19 cellular contexts compared by ENCODE assay signal in the genomic region with DNA sequence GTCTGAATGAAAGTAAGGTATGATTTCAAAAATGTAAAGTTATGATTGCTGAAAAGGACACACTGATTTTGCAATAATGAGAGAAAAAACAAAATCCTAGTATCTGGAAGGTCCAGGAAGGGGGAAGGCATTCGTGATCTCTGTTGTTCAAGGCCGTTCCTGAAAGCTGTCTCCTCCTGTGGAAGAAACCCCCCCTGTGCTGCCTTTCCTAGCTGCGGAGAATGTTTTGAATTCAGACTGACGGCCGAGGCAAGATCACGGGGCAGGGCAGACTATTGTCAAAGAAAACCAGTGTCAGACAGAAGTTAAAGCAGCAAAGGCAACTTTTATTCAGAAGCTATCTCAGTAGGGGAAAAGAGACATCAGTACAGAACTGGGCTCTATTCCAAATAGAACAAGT.
DNase-seq lines count a peak whose midpoint lies in the region; ATAC-seq, FAIRE-seq and TF ChIP-seq lines count a peak whose summit lies in the region.
"Had no signal": no experiment of that assay in that cellular context is flagged by ENCODE, and none has a peak within 500 bp of the region (broad histone marks: within the 10 kb centered on the region; RNA-seq: fewer than 3 reads in every experiment).

No MANE protein-coding gene starts in this region.

- H4K20me1 ChIP-seq in H9 (ENCODE audit: control insufficient read depth, insufficient read depth, insufficient read length) (no peaks in the 10 kb centered on the region), HepG2 (ENCODE audit: insufficient read depth, low read length) (no peaks in the 10 kb centered on the region), osteoblast (ENCODE audit: insufficient read depth, low read length) (no peaks in the 10 kb centered on the region)

- TF ChIP-seq CTCF in H9 (conservative IDR thresholded peaks at IDR 0.05) (no peak), choroid plexus epithelial cell (conservative IDR thresholded peaks at IDR 0.05; ENCODE audit: low read depth, low read length) (no peak), HepG2 (CRISPR knock-in tag; IDR thresholded peaks at IDR 0.05) (no peak), osteoblast (IDR thresholded peaks at IDR 0.05; ENCODE audit: extremely low read depth, low read depth, low read length) (no peak)

- DNase-seq in H9 (no peak), choroid plexus epithelial cell (ENCODE audit: low read depth) (peak; percentile 12), HepG2 (ENCODE audit: low spot score) (no peak), neuronal stem cell (ENCODE audit: low spot score) (no peak), Kasumi-1 (lab: John Stamatoyannopoulos, UW) (no peak), osteoblast (ENCODE audit: insufficient read length, low spot score, missing footprints) (no peak)
- no peak for DNase-seq in activated CD4-positive, alpha-beta T cell treated with anti-CD3 and anti-CD28 coated beads, Interleukin-2, amount 50 U/mL, for 4 hours
- DNase-seq: CD4-positive, alpha-beta memory T cell; DMS153; GDM1; HFFc6; IMR-90; NCI-H1417 treated with DMSO at 0.1 percent for 48 hours; NCI-H1930; NCI-H226; NCI-H524; NCI-H82; SHP77 treated with DMSO at 0.1 percent for 48 hours had no signal

- TF ChIP-seq RAD21 in HepG2 (CRISPR knock-in tag; IDR thresholded peaks at IDR 0.05), result no peak

- no peak overlapping the region for H3K4ac ChIP-seq in H9 (ENCODE audit: low read depth, low read length)
- no peak overlapping the region for H3K4ac ChIP-seq in neuronal stem cell (ENCODE audit: low read length)

- no peaks in the 10 kb centered on the region for H3K27me3 Mint-ChIP-seq in H9 (ENCODE audit: low read depth)

- no peak overlapping the region for H2BK20ac ChIP-seq in H9 (ENCODE audit: low read depth, low read length, poor library complexity, severe bottlenecking)

- H2AK5ac ChIP-seq in H9 (ENCODE audit: insufficient read length, low read length) (no peak overlapping the region), neuronal stem cell (ENCODE audit: low read depth, low read length) (no peak overlapping the region)

- H4K8ac ChIP-seq in H9 (replicated peaks; ENCODE audit: insufficient read length, low read depth, low read length), result no peak overlapping the region
- no peak overlapping the region for H4K8ac ChIP-seq in neuronal stem cell (ENCODE audit: low read depth, low read length)

- H3K36me3 Mint-ChIP-seq in H9 (ENCODE audit: insufficient read depth in 1 of 3, low read depth in 3 of 3), result peaks cover 0 to 1% (median 0%) of the 10 kb centered on the region in 3 experiments; a peak in 2 of 7 replicates
- H3K36me3 Mint-ChIP-seq: CD4-positive, alpha-beta memory T cell had no signal

- POLR2A ChIA-PET in HepG2 (lab: Yijun Ruan, JAX), result no interaction called here

- H3K4me3 ChIP-seq in choroid plexus epithelial cell (ENCODE audit: low read depth, low read length) (no peak overlapping the region), HepG2 (replicated peaks in 1 of 3; ENCODE audit: insufficient read depth in 1 of 3, low read depth in 2 of 3, low read length in 3 of 3) (no peak overlapping the region), neuronal stem cell (ENCODE audit: low read length in 2 of 2) (no peak overlapping the region), osteoblast (ENCODE audit: insufficient read depth, low read length) (no peak overlapping the region)

- no CpG with 5 or more reads among the region's 6 CpGs for WGBS in H9 (ENCODE audit: extremely low coverage, insufficient read length, low lambda C conversion rate)
- 16% methylated on average over 6 of the region's 6 CpGs for WGBS in HepG2 (ENCODE audit: low lambda C conversion rate)
- no CpG with 5 or more reads among the region's 6 CpGs for WGBS in neuronal stem cell (ENCODE audit: extremely low coverage in 2 of 2, insufficient read length in 2 of 2, insufficient replicate concordance in 1 of 2), 2 donors

- H3K4me3 Mint-ChIP-seq in H9, result 0 out of 5 replicates have a peak overlapping the region, but pooled peaks of 1 of the 2 experiments have one; percentile 3
- H3K4me3 Mint-ChIP-seq: HFFc6 had no signal

- no peak overlapping the region for H3T11ph ChIP-seq in H9 (ENCODE audit: low read length)

- H3K27ac ChIP-seq in H9 (ENCODE audit: insufficient read length, low read depth, low read length) (no peak overlapping the region), HepG2 (ENCODE audit: extremely low read length, insufficient read depth, low read length) (no peak overlapping the region), neuronal stem cell (replicated peaks; ENCODE audit: low read length) (no peak overlapping the region), osteoblast (ENCODE audit: low read depth, low read length) (no peak overlapping the region)

- H2BK15ac ChIP-seq in H9 (ENCODE audit: low read depth, low read length), result no peak overlapping the region
- H2BK15ac ChIP-seq in neuronal stem cell (ENCODE audit: low read length), result no peak overlapping the region

- ATAC-seq in HepG2 (peak; percentile 19; the same call in 1 of the 3 replicates), GM19455 (IDR thresholded peaks at IDR 0.05; ENCODE audit: unreplicated experiment) (no peak)

- H4K91ac ChIP-seq in H9 (ENCODE audit: insufficient read length, low read depth, low read length) (no peak overlapping the region), neuronal stem cell (ENCODE audit: low read depth, low read length, poor library complexity) (no peak overlapping the region)

- H2BK5ac ChIP-seq in H9 (ENCODE audit: insufficient read length, low read length), result no peak overlapping the region
- H2BK5ac ChIP-seq in neuronal stem cell (ENCODE audit: low read length), result no peak overlapping the region

- H2BK120ac ChIP-seq in H9 (ENCODE audit: low read depth, low read length, poor library complexity, severe bottlenecking), result no peak overlapping the region
- H2BK120ac ChIP-seq in neuronal stem cell (ENCODE audit: low read depth, low read length), result no peak overlapping the region

- peak overlapping the region; percentile 62 to 99 (median 97); a peak in 6 of 7 replicates for H3K27ac Mint-ChIP-seq in H9
- H3K27ac Mint-ChIP-seq: CD4-positive, alpha-beta memory T cell; HFFc6 had no signal

- H3K56ac ChIP-seq in H9 (ENCODE audit: insufficient read length, low read depth, low read length), result no peak overlapping the region

- peaks cover 0 to 1% of the 10 kb centered on the region in 2 experiments; a peak in 1 of 5 replicates for H3K9me3 Mint-ChIP-seq in H9
- H3K9me3 Mint-ChIP-seq: HFFc6 had no signal

- TF ChIP-seq EP300 in HepG2 (IDR thresholded peaks at IDR 0.05; ENCODE audit: low read depth in 2 of 2, low read length in 2 of 2), result no peak
- no peak for TF ChIP-seq EP300 in HepG2 (CRISPR knock-in tag; IDR thresholded peaks at IDR 0.05; ENCODE audit: borderline replicate concordance)

- H3K79me1 ChIP-seq in H9 (ENCODE audit: insufficient read depth, low read depth, low read length, poor library complexity, severe bottlenecking), result no peaks in the 10 kb centered on the region
- no peaks in the 10 kb centered on the region for H3K79me1 ChIP-seq in neuronal stem cell (ENCODE audit: low read depth, low read length)

- in situ Hi-C loops in HepG2 (cut with HindIII; ENCODE audit: extremely low pct_ligation_motif_present, low pct_unique_long_range_greater_than_20kb), result no loop called here

- H3K23me2 ChIP-seq in H9 (ENCODE audit: insufficient read length, low read depth, low read length, poor library complexity, severe bottlenecking), result no peaks in the 10 kb centered on the region

- no peaks in the 10 kb centered on the region for H3K9me3 ChIP-seq in H9 (ENCODE audit: control insufficient read depth, low read depth, low read length)
- no peaks in the 10 kb centered on the region for H3K9me3 ChIP-seq in HepG2 (ENCODE audit: low read length)
- peaks cover 0 to 3% of the 10 kb centered on the region in 2 donors for H3K9me3 ChIP-seq in neuronal stem cell (replicated peaks in 1 of 2; ENCODE audit: control insufficient read depth in 2 of 2, insufficient read depth in 1 of 2, low read depth in 1 of 2, low read length in 2 of 2)
- H3K9me3 ChIP-seq in osteoblast (ENCODE audit: low read depth, low read length), result no peaks in the 10 kb centered on the region

- H3K36me3 ChIP-seq in HepG2 (replicated peaks in 1 of 2; ENCODE audit: control insufficient read depth in 1 of 2, insufficient read depth in 2 of 2, low read length in 2 of 2), result no peaks in the 10 kb centered on the region
- no peaks in the 10 kb centered on the region for H3K36me3 ChIP-seq in neuronal stem cell (replicated peaks in 1 of 2; ENCODE audit: control insufficient read depth in 2 of 2, insufficient read depth in 2 of 2, low read length in 2 of 2)
- H3K36me3 ChIP-seq in osteoblast (ENCODE audit: insufficient read depth, low read length), result no peaks in the 10 kb centered on the region

- H3K4me1 ChIP-seq in H9 (ENCODE audit: insufficient read depth, low read length) (peaks cover 14% of the 10 kb centered on the region; the same call in 1 of the 2 replicates), HepG2 (ENCODE audit: insufficient read depth, low read length) (peaks cover 47% of the 10 kb centered on the region), neuronal stem cell (ENCODE audit: control insufficient read depth in 2 of 2, insufficient read depth in 1 of 2, low read depth in 1 of 2, low read length in 2 of 2) (peaks cover 8 to 32% of the 10 kb centered on the region in 2 donors), osteoblast (ENCODE audit: insufficient read depth, low read length) (no peaks in the 10 kb centered on the region)

- peak; percentile 58 for FAIRE-seq in HepG2 (lab: Jason Lieb, UNC)

- intact Hi-C loops in HepG2 (cut with micrococcal nuclease; ENCODE audit: unreplicated experiment), result no loop called here

- H3K18ac ChIP-seq in H9 (ENCODE audit: insufficient read length, low read depth, low read length) (no peak overlapping the region), neuronal stem cell (ENCODE audit: low read length) (no peak overlapping the region)

- no peaks in the 10 kb centered on the region for H3K79me2 ChIP-seq in H9 (ENCODE audit: insufficient read depth, low read length)
- H3K79me2 ChIP-seq in HepG2 (ENCODE audit: insufficient read depth, low read length), result no peaks in the 10 kb centered on the region
- no peaks in the 10 kb centered on the region for H3K79me2 ChIP-seq in osteoblast (ENCODE audit: insufficient read depth, low read length)

- H4K5ac ChIP-seq in H9 (ENCODE audit: insufficient read length, low read depth, low read length), result no peak overlapping the region

- H2BK12ac ChIP-seq in H9 (ENCODE audit: insufficient read length, low read depth, low read length), result no peak overlapping the region
- H2BK12ac ChIP-seq in neuronal stem cell (ENCODE audit: low read length), result no peak overlapping the region

- BruUV-seq in HepG2 (replicated peaks; lab: Mats Ljungman, UMichigan), result no TSS peak

- H2AFZ ChIP-seq in H9 (ENCODE audit: low read length) (no peak overlapping the region), HepG2 (ENCODE audit: low read length) (no peak overlapping the region), neuronal stem cell (ENCODE audit: low read length) (peak overlapping the region; percentile 41), osteoblast (ENCODE audit: low read length) (no peak overlapping the region)

- H3K27me3 ChIP-seq in H9 (ENCODE audit: insufficient read depth, low read length) (no peaks in the 10 kb centered on the region), HepG2 (ENCODE audit: control insufficient read depth in 1 of 2, insufficient read depth in 2 of 2, low read length in 2 of 2) (no peaks in the 10 kb centered on the region), neuronal stem cell (ENCODE audit: control insufficient read depth in 3 of 3, insufficient read depth in 3 of 3, low read depth in 1 of 3, low read length in 3 of 3) (no peaks in the 10 kb centered on the region), osteoblast (ENCODE audit: insufficient read depth, low read length) (no peaks in the 10 kb centered on the region)

- no peak overlapping the region for H3K9ac ChIP-seq in H9 (ENCODE audit: extremely low read depth, insufficient read length, low read length)
- H3K9ac ChIP-seq in HepG2 (ENCODE audit: insufficient read depth, low read depth, low read length), result no peak overlapping the region
- H3K9ac ChIP-seq in neuronal stem cell (ENCODE audit: low read depth, low read length, poor library complexity), result no peak overlapping the region

- H3K23ac ChIP-seq in H9 (ENCODE audit: insufficient read length, low read depth, low read length), result no peak overlapping the region
- no peak overlapping the region for H3K23ac ChIP-seq in neuronal stem cell (ENCODE audit: low read depth, low read length, poor library complexity)

- no peak for TF ChIP-seq POLR2A in HepG2 (IDR thresholded peaks at IDR 0.05; ENCODE audit: insufficient read depth in 1 of 2, low read depth in 2 of 2, low read length in 2 of 2)

- CTCF ChIA-PET in HepG2 (lab: Yijun Ruan, JAX; ENCODE audit: low intra/inter-chr PET ratio, low total read pairs), result no interaction called here

- H3K4me1 Mint-ChIP-seq in H9, result peaks cover 46 to 54% of the 10 kb centered on the region in 2 experiments
- H3K4me1 Mint-ChIP-seq: CD4-positive, alpha-beta memory T cell had no signal

- H3K4me2 ChIP-seq in H9 (ENCODE audit: insufficient read depth, insufficient read length, low read length) (peak overlapping the region; percentile 33), HepG2 (ENCODE audit: low read depth, low read length) (peak overlapping the region; percentile 24; the same call in 1 of the 2 replicates), neuronal stem cell (ENCODE audit: insufficient read depth, low read length, poor library complexity, severe bottlenecking) (no peak overlapping the region), osteoblast (ENCODE audit: insufficient read depth, low read length) (no peak overlapping the region)

- H3K14ac ChIP-seq in H9 (ENCODE audit: insufficient read depth, low read length), result peak overlapping the region; percentile 24; the same call in 1 of the 2 replicates
- no peak overlapping the region for H3K14ac ChIP-seq in neuronal stem cell (ENCODE audit: low read length)

Comparison
In these comparisons a context has a peak if more than half of its experiments do, and no peak if none do; other contexts are left out.
1. H3K4me2 ChIP-seq: peak in H9 (single experiment) and HepG2 (single experiment); none in neuronal stem cell (single experiment) and osteoblast (single experiment).